ENCODE assay signal across 8 cellular contexts in genomic region chr1:238951809-238952208, GRCh38.
DNase-seq lines count a peak whose midpoint lies in the region; ATAC-seq and TF ChIP-seq lines count a peak whose summit lies in the region.
"Had no signal": no experiment of that assay in that cellular context is flagged by ENCODE, and none has a peak within 500 bp of the region (broad histone marks: within the 10 kb centered on the region; RNA-seq: fewer than 3 reads in every experiment).

No MANE protein-coding gene starts in this region.

- H3K9ac ChIP-seq in endodermal cell (ENCODE audit: extremely low read depth, low read length, poor library complexity, severe bottlenecking) = no peak overlapping the region

- H3K4me3 Mint-ChIP-seq in endodermal cell = no peak overlapping the region
- H3K4me3 Mint-ChIP-seq: activated naive CD8-positive, alpha-beta T cell treated with anti-CD3 and anti-CD28 coated beads for 36 hours had no signal

- ATAC-seq in HG02678 (IDR thresholded peaks at IDR 0.05; ENCODE audit: unreplicated experiment) (no peak), HG02852 (IDR thresholded peaks at IDR 0.05; ENCODE audit: unreplicated experiment) (no peak), GM21825 (IDR thresholded peaks at IDR 0.05; ENCODE audit: unreplicated experiment) (no peak)

- H3K4me1 ChIP-seq in endodermal cell (ENCODE audit: control insufficient read depth, insufficient read depth, low read length) = no peaks in the 10 kb centered on the region

- H3K27me3 ChIP-seq in H7 (ENCODE audit: control insufficient read depth, insufficient read depth, low read length) (no peaks in the 10 kb centered on the region), endodermal cell (ENCODE audit: control insufficient read depth, insufficient read depth, low read length, poor library complexity, severe bottlenecking) (no peaks in the 10 kb centered on the region)

- no peaks in the 10 kb centered on the region for H3K36me3 Mint-ChIP-seq in endodermal cell (ENCODE audit: low read depth)
- H3K36me3 Mint-ChIP-seq: activated naive CD8-positive, alpha-beta T cell treated with anti-CD3 and anti-CD28 coated beads for 36 hours had no signal

- no peak overlapping the region for H3K27ac Mint-ChIP-seq in endodermal cell
- H3K27ac Mint-ChIP-seq: activated naive CD8-positive, alpha-beta T cell treated with anti-CD3 and anti-CD28 coated beads for 36 hours had no signal

- DNase-seq in H7 (peak; percentile 33), NOMO-1 (lab: John Stamatoyannopoulos, UW; ENCODE audit: unreplicated experiment in 2 of 2) (peak; percentile 9 to 42), endodermal cell (peak; percentile 52), retina (peak; percentile 41)
- DNase-seq: activated naive CD8-positive, alpha-beta T cell treated with anti-CD3 and anti-CD28 coated beads for 36 hours had no signal

- no peak overlapping the region for H3K4me3 ChIP-seq in H7 (ENCODE audit: insufficient read depth, low read depth, low read length)
- H3K4me3 ChIP-seq in endodermal cell (ENCODE audit: low read length) = no peak overlapping the region

- no peaks in the 10 kb centered on the region for H3K36me3 ChIP-seq in H7 (replicated peaks; ENCODE audit: control insufficient read depth, insufficient read depth, low read length)
- no peaks in the 10 kb centered on the region for H3K36me3 ChIP-seq in endodermal cell (ENCODE audit: control insufficient read depth, insufficient read depth, low read length)

- WGBS in endodermal cell (ENCODE audit: insufficient coverage in 1 of 2, insufficient read length in 1 of 2), 2 experiments = 60 to 67% methylated on average over 1 to 6 of the region's 6 CpGs

- no peaks in the 10 kb centered on the region for H3K9me3 Mint-ChIP-seq in endodermal cell
- H3K9me3 Mint-ChIP-seq: activated naive CD8-positive, alpha-beta T cell treated with anti-CD3 and anti-CD28 coated beads for 36 hours had no signal

- H3K4me1 Mint-ChIP-seq in endodermal cell = peaks cover 9% of the 10 kb centered on the region
- H3K4me1 Mint-ChIP-seq: activated naive CD8-positive, alpha-beta T cell treated with anti-CD3 and anti-CD28 coated beads for 36 hours had no signal

- peak; percentile 72 for TF ChIP-seq CTCF in endodermal cell (conservative IDR thresholded peaks at IDR 0.05)

- no peaks in the 10 kb centered on the region for H3K27me3 Mint-ChIP-seq in endodermal cell (ENCODE audit: insufficient read depth)
- H3K27me3 Mint-ChIP-seq: activated naive CD8-positive, alpha-beta T cell treated with anti-CD3 and anti-CD28 coated beads for 36 hours had no signal

- no peak overlapping the region for H3K27ac ChIP-seq in endodermal cell (ENCODE audit: low read depth, low read length)

- no peaks in the 10 kb centered on the region for H3K9me3 ChIP-seq in endodermal cell (ENCODE audit: control insufficient read depth, low read length)
